ENCODE assay signal across 16 cellular contexts in the genomic region with DNA sequence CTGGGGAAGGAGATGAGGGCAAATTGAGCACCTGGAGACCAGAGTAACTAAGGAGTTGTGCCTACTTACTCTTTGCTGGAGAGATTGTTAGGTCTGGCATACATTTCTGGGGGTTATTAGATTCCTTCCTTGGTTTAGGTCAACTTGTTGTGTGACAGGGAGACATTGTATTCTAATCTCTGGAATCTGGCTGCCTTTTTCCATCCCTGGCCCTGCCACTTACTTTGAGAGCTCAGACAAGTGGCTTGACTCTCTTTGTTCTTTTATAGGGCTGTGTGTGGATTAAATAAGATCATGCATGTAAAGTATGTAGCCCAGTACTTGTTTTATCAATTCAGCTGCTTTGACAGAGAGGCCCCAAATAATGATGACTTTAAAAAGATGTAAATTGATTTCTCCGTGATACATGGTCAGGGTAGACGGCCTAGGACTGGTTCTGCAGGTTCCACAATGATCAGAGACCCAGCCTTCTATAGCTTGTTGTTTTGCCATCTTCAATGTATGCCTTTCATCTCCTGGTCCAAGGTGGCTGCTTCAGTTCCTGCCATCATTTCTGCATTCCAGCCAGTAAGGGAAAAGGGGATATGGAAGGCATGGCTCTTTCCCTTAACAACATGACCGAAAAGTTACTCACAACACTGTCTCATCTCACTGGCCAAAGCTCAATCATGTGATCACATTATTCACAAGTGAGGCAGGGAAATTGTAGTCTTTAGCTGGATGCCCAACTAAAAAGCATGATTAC.
"Had no signal": no experiment of that assay in that cellular context is flagged by ENCODE, and none has a peak within 500 bp of the region (broad histone marks: within the 10 kb centered on the region; RNA-seq: fewer than 3 reads in every experiment).

No MANE protein-coding gene starts in this region.

- H3K9me3 ChIP-seq: adrenal gland, transverse colon had no signal

- DNase-seq: activated CD4-positive, alpha-beta T cell treated with anti-CD3 and anti-CD28 coated beads for 48 hours; activated naive CD4-positive, alpha-beta T cell treated with anti-CD3 and anti-CD28 coated beads, Interleukin-2, amount 50 U/mL, for 16 hours; activated T-cell treated with anti-CD3 and anti-CD28 coated beads for 4 hours; adrenal gland; central memory CD4-positive, alpha-beta T cell; cortex of kidney; effector CD8-positive, alpha-beta T cell; hypothalamus; left cardiac atrium; naive thymus-derived CD4-positive, alpha-beta T cell; nucleus accumbens; right cardiac atrium; T1000; transverse colon had no signal

- H3K4me3 ChIP-seq: adrenal gland, transverse colon had no signal

- H3K36me3 ChIP-seq: adrenal gland, transverse colon had no signal

- H3K27ac ChIP-seq: adrenal gland, transverse colon had no signal

- H3K27me3 ChIP-seq: adrenal gland, transverse colon had no signal

- H3K27me3 Mint-ChIP-seq: naive thymus-derived CD4-positive, alpha-beta T cell; progenitor cell of endocrine pancreas; stimulated activated memory B cell treated with anti-CD40 and anti-IgM and Interleukin-4, amounts not matched to agents 10 μg/mL and 1 μg/mL and 100 μg/mL, for 72 hours had no signal

- H3K27ac Mint-ChIP-seq: progenitor cell of endocrine pancreas had no signal

- H3K4me3 Mint-ChIP-seq: naive thymus-derived CD4-positive, alpha-beta T cell; stimulated activated memory B cell treated with anti-CD40 and anti-IgM and Interleukin-4, amounts not matched to agents 10 μg/mL and 1 μg/mL and 100 μg/mL, for 72 hours had no signal

- ATAC-seq: left cardiac atrium; naive thymus-derived CD4-positive, alpha-beta T cell; right cardiac atrium; stimulated activated memory B cell treated with anti-CD40 and anti-IgM and Interleukin-4, amounts not matched to agents 10 μg/mL and 1 μg/mL and 100 μg/mL, for 72 hours had no signal
